Comparison of ENCODE assay signal across 8 cellular contexts in genomic region chr9:111484564-111484878, GRCh38. TPM values are rescaled to one million over a fixed set of nuclear protein-coding genes. Genes with fewer than 3 reads are reported as not detected.
A peak's percentile ranks its signal among the peaks of the same experiment; 100 is the strongest.
DNase-seq lines count a peak whose midpoint lies in the region; ATAC-seq, FAIRE-seq and TF ChIP-seq lines count a peak whose summit lies in the region.

No MANE protein-coding gene starts in this region.

- RAD21 ChIA-PET in GM12878 (lab: Charles Lee; ENCODE audit: unreplicated experiment): no interaction called here

- in situ Hi-C loops in GM12878 (cut with MboI): no loop called here

- peaks cover 40% of the 10 kb centered on the region for H3K79me2 ChIP-seq in GM12878 (ENCODE audit: control insufficient read depth, insufficient read depth, low read length)

- ATAC-seq in HG03159 (IDR thresholded peaks at IDR 0.05; ENCODE audit: unreplicated experiment): peak; percentile 1
- no peak for ATAC-seq in GM12878
- ATAC-seq in aorta (ENCODE audit: low FRiP score): no peak
- no peak for ATAC-seq in GM19467 (IDR thresholded peaks at IDR 0.05; ENCODE audit: unreplicated experiment)

- 0 out of 2 replicates have a peak, but pooled peaks cover 14% of the 10 kb centered on the region for H3K4me1 ChIP-seq in Caco-2
- H3K4me1 ChIP-seq in GM12878 (ENCODE audit: control insufficient read depth, insufficient read depth, low read length): no peaks in the 10 kb centered on the region; the same call in 1 of the 2 replicates
- no peaks in the 10 kb centered on the region for H3K4me1 ChIP-seq in aorta (ENCODE audit: control insufficient read depth in 1 of 2, insufficient read depth in 2 of 2, low read length in 2 of 2)

- peaks cover 6% of the 10 kb centered on the region for H3K36me3 Mint-ChIP-seq in Caco-2 (ENCODE audit: insufficient read depth, unreplicated experiment)

- CTCF ChIA-PET in Caco-2 (lab: Charles Lee) (no interaction called here), GM12878 (lab: Yijun Ruan, JAX) (interaction anchor here (0.7 kb wide), 1 partner anchor 732 kb away, joined by 3 read pairs; no protein-coding TSS in a partner anchor)

- peak overlapping the region; percentile 85 for H3K4me3 Mint-ChIP-seq in Caco-2 (ENCODE audit: unreplicated experiment)

- TF ChIP-seq EP300 in GM12878 (IDR thresholded peaks at IDR 0.05; ENCODE audit: borderline replicate concordance in 1 of 2, control insufficient read depth in 1 of 2, low read depth in 2 of 2, low read length in 2 of 2): no peak

- no peaks in the 10 kb centered on the region for H4K20me1 ChIP-seq in GM12878 (ENCODE audit: control insufficient read depth, insufficient read depth)

- POLR2A ChIA-PET in Caco-2 (lab: Charles Lee): no interaction called here
- POLR2A ChIA-PET in GM12878 (lab: Charles Lee): interaction anchor here (2.1 kb wide), 1 partner anchor 25 kb away, joined by 11 read pairs; no protein-coding TSS in a partner anchor

- no peak for FAIRE-seq in GM12878 (lab: Jason Lieb, UNC)

- peak overlapping the region; percentile 70 for H3K27ac Mint-ChIP-seq in Caco-2 (ENCODE audit: unreplicated experiment)

- peak overlapping the region; percentile 94 for H3K9ac ChIP-seq in GM12878 (ENCODE audit: control insufficient read depth, insufficient read depth, low read length)

- BruUV-seq in Caco-2 (replicated peaks; lab: Mats Ljungman, UMichigan): TSS peak; percentile 74
- TSS peak; percentile 83 for BruUV-seq in GM12878 (replicated peaks; lab: Mats Ljungman, UMichigan)

- no peak for DNase-seq in Caco-2
- no peak for DNase-seq in GM12878 (ENCODE audit: low read depth, low spot score)
- DNase-seq in medulla oblongata (ENCODE audit: extremely low spot score): peak; percentile 58
- no peak for DNase-seq in aorta
- DNase-seq in amniotic stem cell (lab: John Stamatoyannopoulos, UW): no peak
- DNase-seq in stimulated activated CD8-positive, alpha-beta memory T cell treated with anti-CD3 and anti-CD28 coated beads, Interleukin-4, amount 100 ng/mL, for 48 hours: no peak

- peak overlapping the region; percentile 39 for H3K4me2 ChIP-seq in GM12878 (ENCODE audit: control insufficient read depth, insufficient read depth)

- intact Hi-C loops in Caco-2 (cut with micrococcal nuclease; ENCODE audit: unreplicated experiment) (loop anchor here (5.0 to 10.0 kb wide), 3 partner anchors 42 to 210 kb away; partner anchors contain the start of gene PTGR1), GM12878 (cut with micrococcal nuclease; ENCODE audit: unreplicated experiment) (no loop called here), aorta (cut with DNase I) (no loop called here)

- TF ChIP-seq RAD21 in GM12878 (IDR thresholded peaks at IDR 0.05; ENCODE audit: insufficient read depth, low read depth, low read length): no peak

- peak overlapping the region; percentile 60 for H2AFZ ChIP-seq in GM12878 (ENCODE audit: control insufficient read depth, low read depth, low read length)

- 3% methylated on average over 4 of the region's 4 CpGs for WGBS in GM12878 (ENCODE audit: insufficient coverage, insufficient replicate concordance, low lambda C conversion rate, missing lambda C conversion rate)
- 1 to 2% methylated on average over 4 of the region's 4 CpGs for WGBS in aorta, 2 donors

- no peaks in the 10 kb centered on the region for H3K27me3 Mint-ChIP-seq in Caco-2 (ENCODE audit: insufficient read depth, unreplicated experiment)

- H3K36me3 ChIP-seq in Caco-2 (ENCODE audit: control insufficient read depth, insufficient read depth, low read length) (no peaks in the 10 kb centered on the region), GM12878 (ENCODE audit: control insufficient read depth in 2 of 2, insufficient read depth in 2 of 2, low read length in 1 of 2) (no peaks in the 10 kb centered on the region; a peak in 1 of 4 replicates), aorta (ENCODE audit: control insufficient read depth in 1 of 2, insufficient read depth in 2 of 2, low read length in 1 of 2) (no peaks in the 10 kb centered on the region)

- H3K9me3 ChIP-seq in Caco-2 (no peaks in the 10 kb centered on the region), GM12878 (replicated peaks; ENCODE audit: control insufficient read depth, insufficient read depth, low read length) (no peaks in the 10 kb centered on the region; the same call in 2 of the 3 replicates), aorta (ENCODE audit: control insufficient read depth, low read length) (no peaks in the 10 kb centered on the region)

- H3K27ac ChIP-seq in GM12878 (ENCODE audit: control insufficient read depth, insufficient read depth) (peak overlapping the region; percentile 96), aorta (ENCODE audit: low read depth in 1 of 2, low read length in 2 of 2) (peak overlapping the region in 1 of 2 donors; percentile 51)

- TF ChIP-seq CTCF in Caco-2 (IDR thresholded peaks at IDR 0.05; ENCODE audit: insufficient read depth in 1 of 2, low read depth in 1 of 2, low read length in 1 of 2, severe bottlenecking in 1 of 2, unreplicated experiment in 1 of 2) (no peak), GM12878 (IDR thresholded peaks at IDR 0.05 in 2 of 3, conservative IDR thresholded peaks at IDR 0.05 in 1 of 3; ENCODE audit: control insufficient read depth in 2 of 3, extremely low read depth in 1 of 3, insufficient read depth in 1 of 3, low read depth in 3 of 3, low read length in 3 of 3) (no peak)

- no peaks in the 10 kb centered on the region for H3K27me3 ChIP-seq in Caco-2 (replicated peaks; ENCODE audit: control insufficient read depth, insufficient read depth, low read length)
- no peaks in the 10 kb centered on the region for H3K27me3 ChIP-seq in GM12878 (replicated peaks in 1 of 2; ENCODE audit: control insufficient read depth in 2 of 2, insufficient read depth in 2 of 2, low read length in 1 of 2)
- no peaks in the 10 kb centered on the region for H3K27me3 ChIP-seq in aorta (ENCODE audit: control insufficient read depth in 1 of 2, insufficient read depth in 2 of 2, low read length in 1 of 2)

- H3K4me1 Mint-ChIP-seq in Caco-2 (ENCODE audit: low read depth, unreplicated experiment): peaks cover 11% of the 10 kb centered on the region

- peak overlapping the region; percentile 53 for H3K4me3 ChIP-seq in Caco-2 (ENCODE audit: low read depth, low read length)
- H3K4me3 ChIP-seq in GM12878: peak overlapping the region; percentile 79
- H3K4me3 ChIP-seq in aorta (ENCODE audit: low read length in 2 of 2): peak overlapping the region; percentile 82 to 98

- TF ChIP-seq POLR2A in GM12878 (IDR thresholded peaks at IDR 0.05; ENCODE audit: low read depth, low read length): no peak

- SMC1A ChIA-PET in GM12878 (lab: Charles Lee; ENCODE audit: uncharacterized antibody, unreplicated experiment): no interaction called here

- H3K9me3 Mint-ChIP-seq in Caco-2 (ENCODE audit: unreplicated experiment): no peaks in the 10 kb centered on the region

TF ChIP-seq in GM12878, 131 proteins besides CTCF, POLR2A, EP300 and RAD21 (continues in another document):
- 0 out of 4 replicates have a peak, but pooled peaks of 1 of the 2 experiments have one; percentile 1 for TF ChIP-seq IKZF2 (IDR thresholded peaks at IDR 0.05)
- no peak for TF ChIP-seq ASH2L (IDR thresholded peaks at IDR 0.05; ENCODE audit: borderline replicate concordance, low read depth)

RNA-seq across cellular contexts. Expression of gene ECPAS, which starts 0.3 kb away (rescaled TPM):
- total RNA-seq in Caco-2 (2022) (66.8 and 77.0 TPM in 2 replicates), GM12878 (2014; rRNA removed) (50.2 and 54.5 TPM in 2 replicates), GM12878 (2014; rRNA removed; fragmentation: Illumina TruSeq; extraction: Trizol) (66.1 and 70.9 TPM in 2 replicates), GM12878 (2021) (64.5 and 69.8 TPM in 2 replicates), aorta (10 to 100 TPM; 74.6 to 94.3 TPM)
- total RNA-seq in GM12878 (2013; cell fraction: nucleolus; rRNA removed): 243 and 246 TPM in 2 replicates
- 30.9 TPM for polyA plus RNA-seq in GM12878 (2011; ENCODE audit: low read depth)
- polyA plus RNA-seq in GM12878 (2011; rRNA removed) (54.6 and 72.1 TPM in 2 replicates), GM12878 (2014; fragmentation: Illumina TruSeq; extraction: Trizol) (50.0 and 65.1 TPM in 2 replicates), GM12878 (2014; fragmentation: Nextera tagmentation; extraction: Ambion mirVana) (10 to 100 TPM; 11.2 to 18.7 TPM), GM12878 (2014; rRNA removed) (52.0 and 54.9 TPM in 2 replicates), GM12878 (2016; fragmentation: Nextera tagmentation; extraction: Ambion mirVana) (10 to 100 TPM; 28.4 to 30.9 TPM), aorta (10 to 100 TPM; 11.0 to 28.9 TPM)
- polyA plus RNA-seq in GM12878 (2011; cell fraction: cytosol; rRNA removed): 28.3 and 29.1 TPM in 2 replicates
- 72.9 and 104 TPM in 2 replicates for polyA plus RNA-seq in GM12878 (2011; cell fraction: nucleus; rRNA removed)
- polyA plus RNA-seq in GM12878 (2012): 41.6 and 45.2 TPM in 2 replicates
- polyA minus RNA-seq in GM12878 (2011; rRNA and poly(A)+ RNA removed): 138 and 166 TPM in 2 replicates
- 54.9 and 66.5 TPM in 2 replicates for polyA minus RNA-seq in GM12878 (2011; cell fraction: cytosol; rRNA and poly(A)+ RNA removed)
- polyA minus RNA-seq in GM12878 (2011; cell fraction: nucleus; rRNA and poly(A)+ RNA removed): 65.2 and 78.5 TPM in 2 replicates

RNA-seq across cellular contexts. Expression of gene ZNF483, which starts 40.5 kb away (rescaled TPM):
- not detected in 2 replicates for total RNA-seq in Caco-2 (2022)
- not detected in 2 replicates for total RNA-seq in GM12878 (2013; cell fraction: nucleolus; rRNA removed)
- total RNA-seq in GM12878 (2014; rRNA removed): 0.40 and 1.0 TPM in 2 replicates
- total RNA-seq in GM12878 (2014; rRNA removed; fragmentation: Illumina TruSeq; extraction: Trizol): 0.76 and 1.1 TPM in 2 replicates
- total RNA-seq in GM12878 (2021): 0.40 and 0.72 TPM in 2 replicates
- polyA plus RNA-seq in GM12878 (2011; ENCODE audit: low read depth): 0.56 TPM
- polyA plus RNA-seq in GM12878 (2011; rRNA removed): not detected in 2 replicates
- polyA plus RNA-seq in GM12878 (2011; cell fraction: cytosol; rRNA removed): not detected in 2 replicates
- polyA plus RNA-seq in GM12878 (2011; cell fraction: nucleus; rRNA removed): not detected in 2 replicates
- 0.18 and 0.37 TPM in 2 replicates for polyA plus RNA-seq in GM12878 (2012)
- 0.04 and 0.06 TPM in 2 replicates for polyA plus RNA-seq in GM12878 (2014; fragmentation: Illumina TruSeq; extraction: Trizol)
- under 1 TPM; 0.26 to 0.39 TPM for polyA plus RNA-seq in GM12878 (2014; fragmentation: Nextera tagmentation; extraction: Ambion mirVana)
- 0.09 and 0.15 TPM in 2 replicates for polyA plus RNA-seq in GM12878 (2014; rRNA removed)
- under 1 TPM; 0.03 to 0.20 TPM for polyA plus RNA-seq in GM12878 (2016; fragmentation: Nextera tagmentation; extraction: Ambion mirVana)
- polyA minus RNA-seq in GM12878 (2011; rRNA and poly(A)+ RNA removed): not detected in 2 replicates
- polyA minus RNA-seq in GM12878 (2011; cell fraction: cytosol; rRNA and poly(A)+ RNA removed): not detected in 2 replicates
- not detected in 2 replicates for polyA minus RNA-seq in GM12878 (2011; cell fraction: nucleus; rRNA and poly(A)+ RNA removed)
- total RNA-seq in aorta: 10 to 100 TPM; 14.6 to 21.8 TPM
- 1 to 10 TPM in 1 of 2 donors, not detected in 1; 1.2 TPM for polyA plus RNA-seq in aorta

Comparison
In these comparisons a context has a peak if more than half of its experiments do, and no peak if none do; other contexts are left out.
1. RNA of gene ZNF483, which starts 40.5 kb away (total RNA-seq): 14.6 to 21.8 TPM in aorta; 0.40 to 1.1 TPM in GM12878 and not detected in Caco-2; every median in the first group is over 4 times any median in the second.
2. Peak in every context shown above with its lines, with median percentiles within 50 percentile points of each other: H3K4me3 ChIP-seq.